ENCODE assay signal across 33 cellular contexts in the genomic region with DNA sequence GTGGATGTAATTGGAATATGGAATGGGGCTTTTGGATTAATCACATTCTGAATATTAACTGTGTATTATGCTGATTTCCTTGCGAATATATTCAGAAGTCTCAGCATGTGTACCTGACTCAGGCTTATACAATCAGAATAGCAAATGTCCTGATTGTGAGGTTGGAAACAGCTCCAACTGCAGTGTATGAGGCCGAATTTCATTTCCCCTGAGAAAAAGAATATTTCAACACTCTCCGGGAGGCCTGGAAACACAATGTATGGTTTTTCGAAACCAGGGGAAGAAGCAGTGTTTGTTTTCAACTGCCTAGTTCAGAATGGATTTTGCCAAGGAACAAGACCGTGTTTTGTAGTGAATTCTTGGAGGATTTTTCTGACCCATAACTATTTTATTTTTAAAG.
"Had no signal": no experiment of that assay in that cellular context is flagged by ENCODE, and none has a peak within 500 bp of the region (broad histone marks: within the 10 kb centered on the region; RNA-seq: fewer than 3 reads in every experiment).

No MANE protein-coding gene starts in this region.

- H3K27ac Mint-ChIP-seq: activated CD4-positive, alpha-beta T cell treated with anti-CD3 and anti-CD28 coated beads for 36 hours; activated CD4-positive, alpha-beta T cell treated with anti-CD3 and anti-CD28 coated beads, Interleukin-2, amount 10 ng/mL, durations not matched to agents 7 days and 5 days; activated CD8-positive, alpha-beta T cell treated with anti-CD3 and anti-CD28 coated beads, Interleukin-2, amount 10 ng/mL, durations not matched to agents 7 days and 5 days; activated naive CD4-positive, alpha-beta T cell treated with anti-CD3 and anti-CD28 coated beads, Interleukin-2, amount 50 U/mL, for 72 hours; activated T-cell treated with anti-CD3 and anti-CD28 coated beads, Interleukin-2, amount 50 U/mL, for 24 hours; activated T-helper 2 cell treated with anti-CD3 and anti-CD28 coated beads, Interferon-gamma antibody, Interleukin-2, Interleukin-4, amounts not matched to agents 10 μg/mL and 5 μg/mL and 100 μg/mL, durations not matched to agents 14 hours and 24 hours and 36 hours; brain; T-helper 1 cell treated with Interleukin-12 subunit alpha and Interleukin-12 subunit beta and Interleukin-4 antibody, amounts not matched to agents 30 μg/mL and 1 μg/mL, for 36 hours; T-helper 2 cell treated with Interferon-gamma antibody and Interleukin-4, amounts not matched to agents 5 μg/mL and 100 μg/mL, for 36 hours; WTC11 had no signal

- H3K4me3 Mint-ChIP-seq: activated CD4-positive, alpha-beta T cell treated with anti-CD3 and anti-CD28 coated beads for 36 hours; activated CD4-positive, alpha-beta T cell treated with anti-CD3 and anti-CD28 coated beads, Interleukin-2, amount 10 ng/mL, durations not matched to agents 7 days and 5 days; activated CD8-positive, alpha-beta T cell treated with anti-CD3 and anti-CD28 coated beads, Interleukin-2, amount 10 ng/mL, durations not matched to agents 7 days and 5 days; activated T-cell treated with anti-CD3 and anti-CD28 coated beads, Interleukin-2, amount 50 U/mL, for 24 hours; brain; T-helper 1 cell treated with Interleukin-12 subunit alpha and Interleukin-12 subunit beta and Interleukin-4 antibody, amounts not matched to agents 30 μg/mL and 1 μg/mL, for 36 hours; T-helper 2 cell treated with Interferon-gamma antibody and Interleukin-4, amounts not matched to agents 5 μg/mL and 100 μg/mL, for 36 hours; WTC11 had no signal

- H3K27ac ChIP-seq: Peyer's patch, SJCRH30 had no signal

- H3K4me3 ChIP-seq: MG63, Peyer's patch, SJCRH30 had no signal

- H3K36me3 ChIP-seq: MG63, Peyer's patch, SJCRH30 had no signal

- H3K4me1 Mint-ChIP-seq: activated CD4-positive, alpha-beta T cell treated with anti-CD3 and anti-CD28 coated beads for 36 hours; activated CD4-positive, alpha-beta T cell treated with anti-CD3 and anti-CD28 coated beads, Interleukin-2, amount 10 ng/mL, durations not matched to agents 7 days and 5 days; brain; WTC11 had no signal

- H3K36me3 Mint-ChIP-seq: activated naive CD4-positive, alpha-beta T cell treated with anti-CD3 and anti-CD28 coated beads, Interleukin-2, amount 50 U/mL, for 72 hours; brain; WTC11 had no signal

- DNase-seq: activated CD4-positive, alpha-beta T cell treated with anti-CD3 and anti-CD28 coated beads for 36 hours; activated CD4-positive, alpha-beta T cell treated with anti-CD3 and anti-CD28 coated beads, Interleukin-2, amount 10 ng/mL, durations not matched to agents 7 days and 5 days; activated CD4-positive, alpha-beta T cell treated with anti-CD3 and anti-CD28 coated beads, Interleukin-2, amount 50 U/mL, for 48 hours; activated CD8-positive, alpha-beta T cell treated with anti-CD3 and anti-CD28 coated beads, Interleukin-2, amount 10 ng/mL, durations not matched to agents 7 days and 5 days; activated gamma-delta T cell; activated naive CD4-positive, alpha-beta T cell treated with Interleukin-2 at 50 U/mL for 16 hours; activated T-cell treated with anti-CD3 and anti-CD28 coated beads, Interleukin-2, amount 50 U/mL, for 24 hours; anterior cingulate cortex; caudate nucleus; Kasumi-1; KG1; MG63; NCI-H1048; NCI-H1105 treated with DMSO at 0.1 percent for 48 hours; NCI-H1436 treated with DMSO at 0.1 percent for 48 hours; NCI-H1694 treated with DMSO at 0.1 percent for 48 hours; NCI-H2029; NCI-H345; NCI-H524 treated with DMSO at 0.1 percent for 48 hours; NK-92 treated with Interleukin-12 subunit alpha and Interleukin-12 subunit beta, amount 100 ng/mL, for 24 hours; PC-3; Peyer's patch; RPMI8226; SHP77; SJCRH30; SK-N-SH had no signal

- H3K4me1 ChIP-seq: Peyer's patch, SJCRH30 had no signal

- ATAC-seq: activated CD4-positive, alpha-beta T cell treated with anti-CD3 and anti-CD28 coated beads for 36 hours; activated CD4-positive, CD25-positive, alpha-beta regulatory T cell treated with anti-CD3 and anti-CD28 coated beads, Interleukin-2, amount 50 U/mL, for 24 hours; activated CD8-positive, alpha-beta T cell treated with anti-CD3 and anti-CD28 coated beads, Interleukin-2, amount 10 ng/mL, durations not matched to agents 7 days and 5 days; activated naive CD4-positive, alpha-beta T cell treated with anti-CD3 and anti-CD28 coated beads, Interleukin-2, amount 50 U/mL, for 72 hours; PC-3; WTC11 had no signal

- H3K9me3 Mint-ChIP-seq: activated CD4-positive, alpha-beta T cell treated with anti-CD3 and anti-CD28 coated beads, Interleukin-2, amount 10 ng/mL, durations not matched to agents 7 days and 5 days; activated naive CD4-positive, alpha-beta T cell treated with anti-CD3 and anti-CD28 coated beads, Interleukin-2, amount 50 U/mL, for 72 hours; activated T-cell treated with anti-CD3 and anti-CD28 coated beads, Interleukin-2, amount 50 U/mL, for 24 hours; activated T-helper 2 cell treated with anti-CD3 and anti-CD28 coated beads, Interferon-gamma antibody, Interleukin-2, Interleukin-4, amounts not matched to agents 10 μg/mL and 5 μg/mL and 100 μg/mL, durations not matched to agents 14 hours and 24 hours and 36 hours; T-helper 1 cell treated with Interleukin-12 subunit alpha and Interleukin-12 subunit beta and Interleukin-4 antibody, amounts not matched to agents 30 μg/mL and 1 μg/mL, for 36 hours; T-helper 2 cell treated with Interferon-gamma antibody and Interleukin-4, amounts not matched to agents 5 μg/mL and 100 μg/mL, for 36 hours; WTC11 had no signal

- H3K9me3 ChIP-seq: Peyer's patch, SJCRH30, SK-N-SH had no signal

- H3K27me3 ChIP-seq: Peyer's patch, SJCRH30 had no signal
